In genomic region chr1:245079021-245079609, GRCh38 we compare ENCODE assay signal across 9 cellular contexts.
DNase-seq lines count a peak whose midpoint lies in the region; ATAC-seq and TF ChIP-seq lines count a peak whose summit lies in the region.
"Had no signal": no experiment of that assay in that cellular context is flagged by ENCODE, and none has a peak within 500 bp of the region (broad histone marks: within the 10 kb centered on the region; RNA-seq: fewer than 3 reads in every experiment).

No MANE protein-coding gene starts in this region.

- ATAC-seq in left lung = peak; percentile 68
- ATAC-seq in HG02970 (IDR thresholded peaks at IDR 0.05; ENCODE audit: low FRiP score, unreplicated experiment) = no peak
- ATAC-seq: mucosa of descending colon had no signal

- no peaks in the 10 kb centered on the region for H3K9me3 ChIP-seq in left lung
- no peaks in the 10 kb centered on the region for H3K9me3 ChIP-seq in effector memory CD4-positive, alpha-beta T cell (ENCODE audit: control insufficient read depth, low read length)
- H3K9me3 ChIP-seq: mucosa of descending colon had no signal

- H3K27me3 ChIP-seq in left lung = no peaks in the 10 kb centered on the region
- H3K27me3 ChIP-seq in effector memory CD4-positive, alpha-beta T cell (replicated peaks; ENCODE audit: control insufficient read depth, insufficient read depth, low read length, poor library complexity, severe bottlenecking) = no peaks in the 10 kb centered on the region

- no peaks in the 10 kb centered on the region for H3K4me1 ChIP-seq in left lung
- H3K4me1 ChIP-seq in effector memory CD4-positive, alpha-beta T cell (ENCODE audit: control insufficient read depth, insufficient read depth, low read length, poor library complexity, severe bottlenecking) = no peaks in the 10 kb centered on the region

- intact Hi-C loops in left lung (cut with DNase I) = no loop called here

- no peak overlapping the region for H3K27ac ChIP-seq in left lung
- H3K27ac ChIP-seq in effector memory CD4-positive, alpha-beta T cell (ENCODE audit: insufficient read depth, low read length, poor library complexity, severe bottlenecking) = no peak overlapping the region

- H3K4me3 ChIP-seq in WI38 (ENCODE audit: low read depth, low read length) (no peak overlapping the region), left lung (no peak overlapping the region)
- no peak overlapping the region for H3K4me3 ChIP-seq in effector memory CD4-positive, alpha-beta T cell (ENCODE audit: insufficient read depth, low read depth, low read length, poor library complexity, severe bottlenecking)
- H3K4me3 ChIP-seq: mucosa of descending colon had no signal

- DNase-seq in DMS 273 treated with DMSO at 0.1 percent for 48 hours (lab: John Stamatoyannopoulos, UW) = peak; percentile 15
- DNase-seq in KBM-7 = peak; percentile 65
- DNase-seq in left lung = no peak
- no peak for DNase-seq in NCI-H2196 (lab: John Stamatoyannopoulos, UW; ENCODE audit: unreplicated experiment)
- DNase-seq in NCI-H226 = no peak
- no peak for DNase-seq in effector memory CD4-positive, alpha-beta T cell

- peak; percentile 65; the same call in 1 of the 2 replicates for TF ChIP-seq CTCF in WI38 (IDR thresholded peaks at IDR 0.05; ENCODE audit: low read depth, low read length)
- TF ChIP-seq CTCF in left lung (IDR thresholded peaks at IDR 0.05) = peak in 1 of 2 donors; percentile 68

- H3K36me3 ChIP-seq in left lung = no peaks in the 10 kb centered on the region
- no peaks in the 10 kb centered on the region for H3K36me3 ChIP-seq in effector memory CD4-positive, alpha-beta T cell (ENCODE audit: control insufficient read depth, insufficient read depth, low read length)

- in situ Hi-C loops in KBM-7 (cut with MboI; ENCODE audit: low pct_unique_long_range_greater_than_20kb, low sequenced_read_pairs) = no loop called here

Comparison
In these comparisons a context has a peak if more than half of its experiments do, and no peak if none do; other contexts are left out.
1. DNase-seq: peak in DMS 273 treated with DMSO at 0.1 percent for 48 hours (single experiment) and KBM-7 (single experiment); none in left lung (0 of 2), NCI-H2196 (single experiment), NCI-H226 (single experiment) and effector memory CD4-positive, alpha-beta T cell (0 of 3).